Comparison of ENCODE assay signal across 12 cellular contexts in the genomic region with DNA sequence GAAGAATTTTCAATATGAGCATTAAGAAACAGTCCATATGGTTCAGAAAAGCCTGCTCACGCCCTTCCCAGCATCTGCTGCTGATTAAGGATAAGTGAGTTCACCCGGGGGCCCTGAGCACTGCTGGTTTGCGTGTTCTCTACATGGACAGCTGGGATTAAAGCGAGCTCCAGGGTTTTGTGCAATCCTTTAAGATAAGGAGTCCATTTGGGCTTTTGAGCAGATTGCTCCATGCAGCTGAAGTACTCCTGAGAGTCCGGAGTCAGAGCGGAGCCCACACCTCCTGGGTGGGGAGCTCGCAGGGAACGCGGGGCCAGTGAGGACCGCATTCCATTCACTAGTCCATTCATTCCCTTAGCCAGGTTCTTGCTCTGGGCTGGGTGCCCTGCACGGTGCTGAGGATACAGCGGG.
DNase-seq lines count a peak whose midpoint lies in the region; ATAC-seq and TF ChIP-seq lines count a peak whose summit lies in the region.
"Had no signal": no experiment of that assay in that cellular context is flagged by ENCODE, and none has a peak within 500 bp of the region (broad histone marks: within the 10 kb centered on the region; RNA-seq: fewer than 3 reads in every experiment).

No MANE protein-coding gene starts in this region.

- no peak overlapping the region for H2AFZ ChIP-seq in GM23338

- H4K20me1 ChIP-seq in GM23338 (replicated peaks; ENCODE audit: insufficient read depth) = no peaks in the 10 kb centered on the region

- ATAC-seq in GM23338 = peak; percentile 53
- no peak for ATAC-seq in HG02884 (IDR thresholded peaks at IDR 0.05; ENCODE audit: unreplicated experiment)
- ATAC-seq in HG03280 (IDR thresholded peaks at IDR 0.05; ENCODE audit: unreplicated experiment) = no peak

- H3K27me3 Mint-ChIP-seq in GM23338 (ENCODE audit: insufficient read depth, low read depth, poor library complexity) = peaks cover 3% of the 10 kb centered on the region

- no peaks in the 10 kb centered on the region for H3F3A ChIP-seq in GM23338 (replicated peaks; ENCODE audit: low read depth)

- H3K4me2 ChIP-seq in GM23338 = no peak overlapping the region

- H3K9me3 Mint-ChIP-seq in GM23338 = no peaks in the 10 kb centered on the region
- H3K9me3 Mint-ChIP-seq: activated CD4-positive, alpha-beta memory T cell treated with anti-CD3 and anti-CD28 coated beads for 36 hours had no signal

- H3K27me3 ChIP-seq in GM23338 (ENCODE audit: insufficient read depth) (no peaks in the 10 kb centered on the region), tibial nerve (no peaks in the 10 kb centered on the region)
- H3K27me3 ChIP-seq: SJSA1 had no signal

- no peak overlapping the region for H3K27ac Mint-ChIP-seq in GM23338
- H3K27ac Mint-ChIP-seq: activated CD4-positive, alpha-beta memory T cell treated with anti-CD3 and anti-CD28 coated beads for 36 hours had no signal

- TF ChIP-seq EP300 in tibial nerve (IDR thresholded peaks at IDR 0.05) = peak in 1 of 2 donors; percentile 16

- H3K36me3 Mint-ChIP-seq in GM23338 (ENCODE audit: low read depth) = no peaks in the 10 kb centered on the region; the same call in 2 of the 3 replicates
- H3K36me3 Mint-ChIP-seq: activated CD4-positive, alpha-beta memory T cell treated with anti-CD3 and anti-CD28 coated beads for 36 hours had no signal

- DNase-seq in GM23338 (ENCODE audit: low spot score) = no peak
- DNase-seq in choroid plexus epithelial cell (ENCODE audit: low read depth) = peak; percentile 86
- peak; percentile 56 to 86 for DNase-seq in lower leg skin (ENCODE audit: low spot score in 2 of 2)
- DNase-seq in tibial nerve (ENCODE audit: low spot score in 2 of 2) = peak; percentile 17 to 38
- DNase-seq in stimulated activated naive CD4-positive, alpha-beta T cell treated with Interleukin-2 at 50 U/mL for 16 hours (lab: John Stamatoyannopoulos, UW) = no peak
- DNase-seq in OCI-M2 (lab: John Stamatoyannopoulos, UW; ENCODE audit: unreplicated experiment) = no peak
- DNase-seq: activated CD4-positive, alpha-beta memory T cell treated with anti-CD3 and anti-CD28 coated beads for 36 hours; anterior cingulate cortex; NCI-H187 treated with DMSO at 0.1 percent for 48 hours had no signal

- H3K4me1 ChIP-seq in GM23338 (ENCODE audit: insufficient read depth) (no peaks in the 10 kb centered on the region), tibial nerve (peaks cover 0 to 11% (median 0%) of the 10 kb centered on the region in 4 donors)

- H3K4me3 ChIP-seq in GM23338 (no peak overlapping the region), choroid plexus epithelial cell (ENCODE audit: low read depth, low read length) (no peak overlapping the region), lower leg skin (ENCODE audit: low read depth, poor library complexity, severe bottlenecking) (no peak overlapping the region), tibial nerve (no peak overlapping the region)
- H3K4me3 ChIP-seq: SJSA1 had no signal

- H3K9me2 ChIP-seq in GM23338 (ENCODE audit: insufficient read depth) = no peaks in the 10 kb centered on the region

- H3K36me3 ChIP-seq in GM23338 (ENCODE audit: insufficient read depth) (no peaks in the 10 kb centered on the region), tibial nerve (no peaks in the 10 kb centered on the region)
- H3K36me3 ChIP-seq: SJSA1 had no signal

- TF ChIP-seq CTCF in GM23338 (conservative IDR thresholded peaks at IDR 0.05; ENCODE audit: low read depth in 2 of 2) = no peak
- TF ChIP-seq CTCF in choroid plexus epithelial cell (conservative IDR thresholded peaks at IDR 0.05; ENCODE audit: low read depth, low read length) = no peak
- TF ChIP-seq CTCF in lower leg skin (IDR thresholded peaks at IDR 0.05) = no peak
- no peak for TF ChIP-seq CTCF in tibial nerve (IDR thresholded peaks at IDR 0.05)

- H3K9me3 ChIP-seq in tibial nerve = no peaks in the 10 kb centered on the region
- H3K9me3 ChIP-seq: SJSA1 had no signal

- H3K4me3 Mint-ChIP-seq in GM23338 = no peak overlapping the region
- H3K4me3 Mint-ChIP-seq: activated CD4-positive, alpha-beta memory T cell treated with anti-CD3 and anti-CD28 coated beads for 36 hours had no signal

- intact Hi-C loops in lower leg skin (cut with DNase I; ENCODE audit: low total_unique reads) = no loop called here

- H3K4me1 Mint-ChIP-seq in GM23338 = peaks cover 8% of the 10 kb centered on the region

- no peaks in the 10 kb centered on the region for H3K79me2 ChIP-seq in GM23338 (replicated peaks; ENCODE audit: insufficient read depth)

- no peak overlapping the region for H3K27ac ChIP-seq in GM23338 (ENCODE audit: low read depth)
- no peak overlapping the region for H3K27ac ChIP-seq in tibial nerve
- H3K27ac ChIP-seq: SJSA1 had no signal

- WGBS in lower leg skin, 2 donors = 67 to 69% methylated on average over 12 of the region's 12 CpGs
- WGBS in tibial nerve, 2 donors = 58 to 62% methylated on average over 12 of the region's 12 CpGs

- TF ChIP-seq POLR2A in lower leg skin (IDR thresholded peaks at IDR 0.05) (no peak), tibial nerve (IDR thresholded peaks at IDR 0.05) (no peak)

TF ChIP-seq in GM23338, 12 proteins besides CTCF, POLR2A, EP300 and RAD21:
- TF ChIP-seq CREB1 (CRISPR knock-in tag; IDR thresholded peaks at IDR 0.05; ENCODE audit: low read depth) (no peak), NANOG (IDR thresholded peaks at IDR 0.05; ENCODE audit: borderline replicate concordance) (no peak), EZH2 (IDR thresholded peaks at IDR 0.05; ENCODE audit: low read depth, unreplicated experiment) (no peak)

Comparison
In these comparisons a context has a peak if more than half of its experiments do, and no peak if none do; other contexts are left out.
1. DNase-seq: peak in choroid plexus epithelial cell (single experiment), lower leg skin (2 of 2) and tibial nerve (2 of 2); none in GM23338 (single experiment), stimulated activated naive CD4-positive, alpha-beta T cell treated with Interleukin-2 at 50 U/mL for 16 hours (single experiment) and OCI-M2 (single experiment).